Comparison of ENCODE assay signal across 33 cellular contexts in the genomic region with DNA sequence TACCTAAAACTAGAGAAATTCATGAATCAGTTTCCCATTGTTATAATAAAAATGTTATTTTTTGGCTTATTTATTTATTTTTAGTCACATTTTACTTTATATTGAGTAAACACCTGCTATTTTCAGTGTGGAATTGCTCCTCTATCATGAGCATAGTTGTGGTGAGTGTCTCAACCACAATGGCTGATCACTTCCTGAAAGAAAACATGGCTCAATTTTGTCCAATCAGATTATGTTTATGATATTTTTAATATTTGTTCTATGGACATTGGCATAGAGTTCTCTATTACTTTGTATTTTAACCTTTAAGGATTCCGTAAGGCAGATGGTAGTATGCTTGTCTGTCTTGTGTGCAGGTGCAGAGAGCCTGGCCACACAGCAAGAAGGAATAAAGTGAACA. TPM values are rescaled to one million over a fixed set of nuclear protein-coding genes. Genes with fewer than 3 reads are reported as not detected.
"Had no signal": no experiment of that assay in that cellular context is flagged by ENCODE, and none has a peak within 500 bp of the region (broad histone marks: within the 10 kb centered on the region; RNA-seq: fewer than 3 reads in every experiment).

No MANE protein-coding gene starts in this region.

- H3K4me2 ChIP-seq: SK-N-SH had no signal

- H3K9me3 ChIP-seq: Peyer's patch, SJSA1, SK-N-SH had no signal

- H3K9ac ChIP-seq: SK-N-SH had no signal

- H3K27ac ChIP-seq: Peyer's patch, SJSA1 had no signal

- H3K36me3 ChIP-seq: Peyer's patch, SJSA1 had no signal

- DNase-seq: Karpas-422, NCI-H1048, NCI-H1092 treated with DMSO at 0.1 percent for 48 hours, NCI-H1105 treated with DMSO at 0.1 percent for 48 hours, NCI-H1417, NCI-H1436, NCI-H146, NCI-H1694, NCI-H187, NCI-H1930, NCI-H2029 treated with DMSO at 0.1 percent for 48 hours, NCI-H2081 treated with DMSO at 0.1 percent for 48 hours, NCI-H2107, NCI-H2171, NCI-H226, NCI-H446 treated with DMSO at 0.1 percent for 48 hours, NCI-H510A, NCI-H524, NCI-H526, NCI-H69, NCI-H748 treated with DMSO at 0.1 percent for 48 hours, NCI-H82, Peyer's patch, Right ventricle myocardium superior, RPMI8226, SHP77 treated with DMSO at 0.1 percent for 48 hours, SK-N-SH, SW 1271, T-helper 1 cell had no signal

- H3K4me1 ChIP-seq: Peyer's patch, SJSA1 had no signal

- H3K4me3 ChIP-seq: Peyer's patch, SJSA1 had no signal

- H3K27me3 ChIP-seq: Peyer's patch, SJSA1 had no signal

RNA-seq across cellular contexts. Expression of gene GRM7, which starts 16.2 kb away (rescaled TPM):
- total RNA-seq: LHCN-M2, MCF 10A, OCI-LY7, Right ventricle myocardium superior, SJSA1 had no signal
